8 cellular contexts compared by ENCODE assay signal in genomic region chr4:499563-499962, GRCh38. TPM values are rescaled to one million over a fixed set of nuclear protein-coding genes. Genes with fewer than 3 reads are reported as not detected.
DNase-seq lines count a peak whose midpoint lies in the region; ATAC-seq and TF ChIP-seq lines count a peak whose summit lies in the region.

No MANE protein-coding gene starts in this region.

- intact Hi-C loops in gastrocnemius medialis (cut with DNase I; ENCODE audit: low total_unique reads), result loop anchor here (1.0 to 10.0 kb wide), 3 partner anchors 26 to 175 kb away; partner anchors contain the start of genes ATP5ME, MYL5 and ZNF141

- H3K4me1 Mint-ChIP-seq in T-helper 2 cell treated with Interferon-gamma antibody and Interleukin-4, amounts not matched to agents 5 μg/mL and 100 μg/mL, for 36 hours (ENCODE audit: low read depth), result peaks cover 25% of the 10 kb centered on the region

- no peaks in the 10 kb centered on the region for H3K27me3 Mint-ChIP-seq in T-helper 2 cell treated with Interferon-gamma antibody and Interleukin-4, amounts not matched to agents 5 μg/mL and 100 μg/mL, for 36 hours (ENCODE audit: low read depth)

- no peak for DNase-seq in T-helper 2 cell treated with Interferon-gamma antibody and Interleukin-4, amounts not matched to agents 5 μg/mL and 100 μg/mL, for 36 hours (ENCODE audit: low spot score)
- no peak for DNase-seq in T-helper 2 cell
- peak in 1 of 2 experiments; percentile 17 for DNase-seq in SJCRH30
- DNase-seq in fibroblast of pulmonary artery (ENCODE audit: low read depth), result no peak
- no peak for DNase-seq in gastrocnemius medialis
- no peak for DNase-seq in central memory CD4-positive, alpha-beta T cell
- DNase-seq in globus pallidus (ENCODE audit: low spot score), result no peak

- H3K9me3 Mint-ChIP-seq in T-helper 2 cell treated with Interferon-gamma antibody and Interleukin-4, amounts not matched to agents 5 μg/mL and 100 μg/mL, for 36 hours, result peaks cover 15% of the 10 kb centered on the region

- in situ Hi-C loops in gastrocnemius medialis (cut with MboI; ENCODE audit: low sequenced_read_pairs in 4 of 4), result no loop called here

- H3K9me3 ChIP-seq in SJCRH30 (replicated peaks) (peaks cover 9% of the 10 kb centered on the region), gastrocnemius medialis (no peaks in the 10 kb centered on the region)

- H3K27ac ChIP-seq in SJCRH30, result peak overlapping the region; percentile 70
- H3K27ac ChIP-seq in gastrocnemius medialis, result peak overlapping the region; percentile 83 to 94 (median 88)

- no peak for TF ChIP-seq POLR2A in gastrocnemius medialis (IDR thresholded peaks at IDR 0.05)

- no peaks in the 10 kb centered on the region for H3K27me3 ChIP-seq in SJCRH30
- H3K27me3 ChIP-seq in gastrocnemius medialis, result no peaks in the 10 kb centered on the region

- peak overlapping the region; percentile 97 for H3K4me3 Mint-ChIP-seq in T-helper 2 cell treated with Interferon-gamma antibody and Interleukin-4, amounts not matched to agents 5 μg/mL and 100 μg/mL, for 36 hours

- H3K4me3 ChIP-seq in SJCRH30, result peak overlapping the region; percentile 95
- peak overlapping the region; percentile 92 for H3K4me3 ChIP-seq in fibroblast of pulmonary artery (replicated peaks; ENCODE audit: low read depth, low read length)
- H3K4me3 ChIP-seq in gastrocnemius medialis, result peak overlapping the region; percentile 89 to 95 (median 94)

- ATAC-seq in gastrocnemius medialis (no peak), HG02938 (IDR thresholded peaks at IDR 0.05; ENCODE audit: unreplicated experiment) (no peak)

- H3K27ac Mint-ChIP-seq in T-helper 2 cell treated with Interferon-gamma antibody and Interleukin-4, amounts not matched to agents 5 μg/mL and 100 μg/mL, for 36 hours, result peak overlapping the region; percentile 99

- peaks cover 77% of the 10 kb centered on the region for H3K36me3 Mint-ChIP-seq in T-helper 2 cell treated with Interferon-gamma antibody and Interleukin-4, amounts not matched to agents 5 μg/mL and 100 μg/mL, for 36 hours (ENCODE audit: low read depth)

- TF ChIP-seq CTCF in fibroblast of pulmonary artery (IDR thresholded peaks at IDR 0.05; ENCODE audit: low read length, missing control alignments), result no peak
- TF ChIP-seq CTCF in gastrocnemius medialis (IDR thresholded peaks at IDR 0.05 in 4 of 5, conservative IDR thresholded peaks at IDR 0.05 in 1 of 5), result no peak

- H3K36me3 ChIP-seq in SJCRH30 (peaks cover 52% of the 10 kb centered on the region), gastrocnemius medialis (peaks cover 0 to 43% of the 10 kb centered on the region in 2 donors)

- H3K4me1 ChIP-seq in SJCRH30 (peaks cover 4% of the 10 kb centered on the region; the same call in 1 of the 2 replicates), gastrocnemius medialis (peaks cover 11 to 22% of the 10 kb centered on the region in 2 donors)

RNA-seq across cellular contexts. Expression of gene PIGG, which starts 0.6 kb away (rescaled TPM):
- 28.9 and 33.6 TPM in 2 replicates for total RNA-seq in SJCRH30 (2014; rRNA removed; shearing (Covaris generic))
- total RNA-seq in gastrocnemius medialis, result 10 to 100 TPM in 2 of 4 donors, 1 to 10 TPM in 2; 6.4 to 20.6 (median 11.0) TPM

RNA-seq across cellular contexts. Expression of gene ZNF721, which starts 0.6 kb away (rescaled TPM):
- total RNA-seq in SJCRH30 (2014; rRNA removed; shearing (Covaris generic)), result 28.7 and 42.9 TPM in 2 replicates
- total RNA-seq in gastrocnemius medialis, result 10 to 100 TPM in 1 of 4 donors, 1 to 10 TPM in 3; 8.0 to 15.2 (median 9.1) TPM
